10 cellular contexts compared by ENCODE assay signal in genomic region chr4:102564399-102564921, GRCh38.
DNase-seq lines count a peak whose midpoint lies in the region; ATAC-seq and TF ChIP-seq lines count a peak whose summit lies in the region.
"Had no signal": no experiment of that assay in that cellular context is flagged by ENCODE, and none has a peak within 500 bp of the region (broad histone marks: within the 10 kb centered on the region; RNA-seq: fewer than 3 reads in every experiment).

No MANE protein-coding gene starts in this region.

- H3K9me3 ChIP-seq in lung (ENCODE audit: control insufficient read depth in 2 of 2, insufficient read depth in 1 of 2, low read length in 1 of 2), result no peaks in the 10 kb centered on the region
- H3K9me3 ChIP-seq in tibial artery, result no peaks in the 10 kb centered on the region
- H3K9me3 ChIP-seq: right lobe of liver had no signal

- 66 to 79% methylated on average over 4 of the region's 4 CpGs for WGBS in lung, 2 donors

- no peaks in the 10 kb centered on the region for H3K27me3 ChIP-seq in lung (ENCODE audit: control insufficient read depth, insufficient read depth)
- H3K27me3 ChIP-seq in tibial artery, result no peaks in the 10 kb centered on the region
- H3K27me3 ChIP-seq: right lobe of liver had no signal

- ATAC-seq in HG02852 (IDR thresholded peaks at IDR 0.05; ENCODE audit: unreplicated experiment) (peak; percentile 85), lung (ENCODE audit: insufficient read depth, low FRiP score) (peak; percentile 59)

- peaks cover 72% of the 10 kb centered on the region for H3K36me3 Mint-ChIP-seq in activated CD4-positive, alpha-beta T cell treated with anti-CD3 and anti-CD28 coated beads, Interleukin-2, amount 10 ng/mL, durations not matched to agents 24 days and 14 days (ENCODE audit: low read depth)

- no peaks in the 10 kb centered on the region for H3K9me3 Mint-ChIP-seq in activated CD4-positive, alpha-beta T cell treated with anti-CD3 and anti-CD28 coated beads, Interleukin-2, amount 10 ng/mL, durations not matched to agents 24 days and 14 days

- DNase-seq in activated CD4-positive, alpha-beta T cell treated with anti-CD3 and anti-CD28 coated beads, Interleukin-2, amount 10 ng/mL, durations not matched to agents 24 days and 14 days, result no peak
- no peak for DNase-seq in activated CD4-positive, alpha-beta T cell treated with anti-CD3 and anti-CD28 coated beads, Interleukin-2, amount 50 U/mL, for 1 hour
- DNase-seq in RPMI7951 (ENCODE audit: low read depth), result peak; percentile 65
- DNase-seq in lung (ENCODE audit: low spot score), result no peak
- no peak for DNase-seq in pons (ENCODE audit: low spot score)
- no peak for DNase-seq in NCI-H2107 (lab: John Stamatoyannopoulos, UW)
- DNase-seq in tibial artery, result no peak
- DNase-seq: right lobe of liver had no signal

- H3K27ac Mint-ChIP-seq in activated CD4-positive, alpha-beta T cell treated with anti-CD3 and anti-CD28 coated beads, Interleukin-2, amount 10 ng/mL, durations not matched to agents 24 days and 14 days, result peak overlapping the region; percentile 65

- TF ChIP-seq CTCF in lung (IDR thresholded peaks at IDR 0.05; ENCODE audit: control extremely low read depth, extremely low read depth), result no peak
- no peak for TF ChIP-seq CTCF in tibial artery (IDR thresholded peaks at IDR 0.05)

- H3K27ac ChIP-seq in lung (ENCODE audit: low read depth in 1 of 2, low read length in 1 of 2) (no peak overlapping the region), tibial artery (no peak overlapping the region)
- H3K27ac ChIP-seq: C4-2B, right lobe of liver had no signal

- H3K36me3 ChIP-seq in lung (ENCODE audit: control insufficient read depth in 2 of 2, insufficient read depth in 2 of 2, low read length in 2 of 2) (peaks cover 4 to 5% of the 10 kb centered on the region in 2 donors), tibial artery (peaks cover 0 to 3% (median 0%) of the 10 kb centered on the region in 3 donors)

- peaks cover 67% of the 10 kb centered on the region for H3K4me1 Mint-ChIP-seq in activated CD4-positive, alpha-beta T cell treated with anti-CD3 and anti-CD28 coated beads, Interleukin-2, amount 10 ng/mL, durations not matched to agents 24 days and 14 days

- intact Hi-C loops in activated CD4-positive, alpha-beta T cell treated with anti-CD3 and anti-CD28 coated beads, Interleukin-2, amount 10 ng/mL, durations not matched to agents 24 days and 14 days (cut with micrococcal nuclease), result no loop called here
- intact Hi-C loops in tibial artery (cut with DNase I; ENCODE audit: low total_unique reads), result no loop called here

- H3K4me1 ChIP-seq in lung (ENCODE audit: control insufficient read depth in 2 of 2, insufficient read depth in 2 of 2, low read length in 2 of 2), result peaks cover 3 to 17% of the 10 kb centered on the region in 2 donors
- peaks cover 0 to 39% (median 1%) of the 10 kb centered on the region in 4 donors for H3K4me1 ChIP-seq in tibial artery

- H3K4me3 ChIP-seq in lung, result no peak overlapping the region
- H3K4me3 ChIP-seq in tibial artery, result no peak overlapping the region
- H3K4me3 ChIP-seq: right lobe of liver had no signal

- H3K4me3 Mint-ChIP-seq in activated CD4-positive, alpha-beta T cell treated with anti-CD3 and anti-CD28 coated beads, Interleukin-2, amount 10 ng/mL, durations not matched to agents 24 days and 14 days, result peak overlapping the region; percentile 12

- H3K27me3 Mint-ChIP-seq in activated CD4-positive, alpha-beta T cell treated with anti-CD3 and anti-CD28 coated beads, Interleukin-2, amount 10 ng/mL, durations not matched to agents 24 days and 14 days, result no peaks in the 10 kb centered on the region
